In the genomic region with DNA sequence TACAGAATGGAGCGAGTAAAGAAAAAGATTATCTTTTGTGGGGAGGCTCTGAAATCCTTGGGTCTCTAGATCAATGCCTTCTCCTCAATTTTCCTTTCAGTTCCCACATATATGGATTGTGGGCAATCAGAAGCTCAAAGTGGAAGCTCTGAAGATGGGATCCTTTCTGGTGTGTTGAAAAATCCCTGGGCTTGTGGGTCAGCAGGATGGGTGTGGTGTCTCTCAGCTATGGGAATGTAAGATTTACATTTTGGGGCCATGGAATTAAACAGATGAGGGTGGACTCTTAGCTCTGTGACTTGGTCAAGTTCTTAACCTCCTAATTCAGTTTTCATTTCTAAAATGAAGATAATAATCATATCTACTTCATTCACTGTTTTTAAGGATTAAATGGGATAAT, we compare ENCODE assay signal across 6 cellular contexts.
"Had no signal": no experiment of that assay in that cellular context is flagged by ENCODE, and none has a peak within 500 bp of the region (broad histone marks: within the 10 kb centered on the region; RNA-seq: fewer than 3 reads in every experiment).

No MANE protein-coding gene starts in this region.

- H3K27ac ChIP-seq: GM23248 had no signal

- FAIRE-seq: HTR-8/SVneo had no signal

- DNase-seq: GM23248, GOT3, H9, HCEC 1CT, IMR-90 had no signal

- H2AFZ ChIP-seq: GM23248 had no signal

- H3K4me3 ChIP-seq: GM23248 had no signal

- H3K9ac ChIP-seq: GM23248 had no signal
